Comparison of ENCODE assay signal across 8 cellular contexts in genomic region chr20:17969276-17969883, GRCh38. TPM values are rescaled to one million over a fixed set of nuclear protein-coding genes. Genes with fewer than 3 reads are reported as not detected.
DNase-seq lines count a peak whose midpoint lies in the region; ATAC-seq and TF ChIP-seq lines count a peak whose summit lies in the region.

No MANE protein-coding gene starts in this region.

- peaks cover 37% of the 10 kb centered on the region for H3K4me1 ChIP-seq in parathyroid adenoma

- H3K9ac ChIP-seq in parathyroid adenoma: peak overlapping the region; percentile 58

- peak overlapping the region; percentile 97 for H3K27ac ChIP-seq in parathyroid adenoma

- DNase-seq in activated CD4-positive, CD25-positive, alpha-beta regulatory T cell (lab: John Stamatoyannopoulos, UW): no peak
- DNase-seq in MV-4-11 (lab: John Stamatoyannopoulos, UW) (peak; percentile 46), glomerular visceral epithelial cell (ENCODE audit: extremely low spot score) (peak; percentile 52), SKM-1 treated with dmso at 0.1 percent for 144 hours (lab: John Stamatoyannopoulos, UW; ENCODE audit: unreplicated experiment) (no peak)
- no peak for DNase-seq in activated T-helper 2 cell treated with anti-CD3 and anti-CD28 coated beads, Interferon-gamma antibody, Interleukin-2, Interleukin-4, amounts not matched to agents 10 μg/mL and 5 μg/mL and 100 μg/mL, durations not matched to agents 14 hours and 24 hours and 36 hours (ENCODE audit: low spot score)

- H3K36me3 Mint-ChIP-seq in activated T-helper 2 cell treated with anti-CD3 and anti-CD28 coated beads, Interferon-gamma antibody, Interleukin-2, Interleukin-4, amounts not matched to agents 10 μg/mL and 5 μg/mL and 100 μg/mL, durations not matched to agents 14 hours and 24 hours and 36 hours (ENCODE audit: low read depth): peaks cover 80% of the 10 kb centered on the region

- H2AFZ ChIP-seq in parathyroid adenoma: peak overlapping the region; percentile 99

- peaks cover 38% of the 10 kb centered on the region for H3K79me2 ChIP-seq in parathyroid adenoma

- no peaks in the 10 kb centered on the region for H3K36me3 ChIP-seq in parathyroid adenoma (ENCODE audit: control insufficient read depth, insufficient read depth, low read length)

- no peaks in the 10 kb centered on the region for H3K27me3 ChIP-seq in parathyroid adenoma (ENCODE audit: control insufficient read depth, insufficient read depth, low read length)

- H3K27ac Mint-ChIP-seq in activated T-helper 2 cell treated with anti-CD3 and anti-CD28 coated beads, Interferon-gamma antibody, Interleukin-2, Interleukin-4, amounts not matched to agents 10 μg/mL and 5 μg/mL and 100 μg/mL, durations not matched to agents 14 hours and 24 hours and 36 hours: peak overlapping the region; percentile 99

- H3K4me1 Mint-ChIP-seq in activated T-helper 2 cell treated with anti-CD3 and anti-CD28 coated beads, Interferon-gamma antibody, Interleukin-2, Interleukin-4, amounts not matched to agents 10 μg/mL and 5 μg/mL and 100 μg/mL, durations not matched to agents 14 hours and 24 hours and 36 hours (ENCODE audit: low read depth): peaks cover 40% of the 10 kb centered on the region

- no peaks in the 10 kb centered on the region for H3K27me3 Mint-ChIP-seq in activated T-helper 2 cell treated with anti-CD3 and anti-CD28 coated beads, Interferon-gamma antibody, Interleukin-2, Interleukin-4, amounts not matched to agents 10 μg/mL and 5 μg/mL and 100 μg/mL, durations not matched to agents 14 hours and 24 hours and 36 hours (ENCODE audit: low read depth)

- H3K9me3 ChIP-seq in parathyroid adenoma (ENCODE audit: control insufficient read depth, low read length): no peaks in the 10 kb centered on the region

- intact Hi-C loops in activated T-helper 2 cell treated with anti-CD3 and anti-CD28 coated beads, Interferon-gamma antibody, Interleukin-2, Interleukin-4, amounts not matched to agents 10 μg/mL and 5 μg/mL and 100 μg/mL, durations not matched to agents 14 hours and 24 hours and 36 hours (cut with micrococcal nuclease): loop anchor here (1.0 to 10.0 kb wide), 9 partner anchors 8 to 1395 kb away; partner anchors contain the start of genes BFSP1, DSTN, KIF16B and SNRPB2

- peak; percentile 7 to 9 for ATAC-seq in activated CD4-positive, CD25-positive, alpha-beta regulatory T cell treated with anti-CD3 and anti-CD28 coated beads, Interleukin-2, amount 50 U/mL, for 24 hours
- ATAC-seq in HG02571 (IDR thresholded peaks at IDR 0.05; ENCODE audit: unreplicated experiment): peak; percentile 6

- H3K9me3 Mint-ChIP-seq in activated T-helper 2 cell treated with anti-CD3 and anti-CD28 coated beads, Interferon-gamma antibody, Interleukin-2, Interleukin-4, amounts not matched to agents 10 μg/mL and 5 μg/mL and 100 μg/mL, durations not matched to agents 14 hours and 24 hours and 36 hours: no peaks in the 10 kb centered on the region

- peak overlapping the region; percentile 98 for H3K4me2 ChIP-seq in parathyroid adenoma (ENCODE audit: low read length)

- H3K4me3 ChIP-seq in parathyroid adenoma (ENCODE audit: low read depth, low read length): peak overlapping the region; percentile 96

- TF ChIP-seq CTCF in parathyroid adenoma (IDR thresholded peaks at IDR 0.05): no peak

- peak overlapping the region; percentile 98 for H3K4me3 Mint-ChIP-seq in activated T-helper 2 cell treated with anti-CD3 and anti-CD28 coated beads, Interferon-gamma antibody, Interleukin-2, Interleukin-4, amounts not matched to agents 10 μg/mL and 5 μg/mL and 100 μg/mL, durations not matched to agents 14 hours and 24 hours and 36 hours (ENCODE audit: low read depth)

RNA-seq across cellular contexts. Expression of gene MGME1, which starts 0.6 kb away (rescaled TPM):
- total RNA-seq in activated T-helper 2 cell treated with anti-CD3 and anti-CD28 coated beads, Interferon-gamma antibody, Interleukin-2, Interleukin-4, amounts not matched to agents 10 μg/mL and 5 μg/mL and 100 μg/mL, durations not matched to agents 14 hours and 24 hours and 36 hours: 30.0 and 33.0 TPM in 2 replicates

RNA-seq across cellular contexts. Expression of gene SNX5, which starts 0.8 kb away (rescaled TPM):
- 225 and 231 TPM in 2 replicates for total RNA-seq in activated T-helper 2 cell treated with anti-CD3 and anti-CD28 coated beads, Interferon-gamma antibody, Interleukin-2, Interleukin-4, amounts not matched to agents 10 μg/mL and 5 μg/mL and 100 μg/mL, durations not matched to agents 14 hours and 24 hours and 36 hours

Comparison
In these comparisons a context has a peak if more than half of its experiments do, and no peak if none do; other contexts are left out.
1. DNase-seq: peak in MV-4-11 (single experiment) and glomerular visceral epithelial cell (single experiment); none in activated CD4-positive, CD25-positive, alpha-beta regulatory T cell (0 of 4), activated T-helper 2 cell treated with anti-CD3 and anti-CD28 coated beads, Interferon-gamma antibody, Interleukin-2, Interleukin-4, amounts not matched to agents 10 μg/mL and 5 μg/mL and 100 μg/mL, durations not matched to agents 14 hours and 24 hours and 36 hours (single experiment) and SKM-1 treated with dmso at 0.1 percent for 144 hours (single experiment).